Comparison of ENCODE assay signal across 11 cellular contexts in genomic region chr2:105761931-105762515, GRCh38. TPM values are rescaled to one million over a fixed set of nuclear protein-coding genes. Genes with fewer than 3 reads are reported as not detected.
DNase-seq lines count a peak whose midpoint lies in the region; ATAC-seq and TF ChIP-seq lines count a peak whose summit lies in the region.
"Had no signal": no experiment of that assay in that cellular context is flagged by ENCODE, and none has a peak within 500 bp of the region (broad histone marks: within the 10 kb centered on the region; RNA-seq: fewer than 3 reads in every experiment).

No MANE protein-coding gene starts in this region.

- H3K9ac ChIP-seq in BLaER1 (peak overlapping the region; percentile 51; the same call in 1 of the 2 replicates), mesendoderm (ENCODE audit: low read length) (no peak overlapping the region)

- H3K18ac ChIP-seq in mesendoderm (ENCODE audit: low read length) = no peak overlapping the region

- H4K5ac ChIP-seq in mesendoderm (ENCODE audit: low read length) = no peak overlapping the region

- no peak overlapping the region for H4K8ac ChIP-seq in mesendoderm (ENCODE audit: low read depth, low read length)

- no peak overlapping the region for H3K4me3 ChIP-seq in BLaER1
- peak overlapping the region; percentile 18 for H3K4me3 ChIP-seq in choroid plexus epithelial cell (ENCODE audit: low read depth, low read length)
- H3K4me3 ChIP-seq in mesendoderm (ENCODE audit: low read length) = no peak overlapping the region

- no peak overlapping the region for H2BK120ac ChIP-seq in mesendoderm (ENCODE audit: low read depth, low read length)

- H2BK15ac ChIP-seq in mesendoderm (replicated peaks; ENCODE audit: low read depth) = no peak overlapping the region

- H4K20me1 ChIP-seq in BLaER1 = peaks cover 100% of the 10 kb centered on the region

- no peak overlapping the region for H2BK5ac ChIP-seq in mesendoderm (ENCODE audit: low read length)

- H3K4ac ChIP-seq in mesendoderm (ENCODE audit: low read depth, low read length) = no peak overlapping the region

- H3K27ac ChIP-seq in BLaER1 (peak overlapping the region; percentile 12; the same call in 1 of the 2 replicates), mesendoderm (ENCODE audit: low read depth, low read length) (peak overlapping the region; percentile 18)

- H3K4me1 ChIP-seq in BLaER1 (peaks cover 34% of the 10 kb centered on the region), mesendoderm (ENCODE audit: control insufficient read depth, low read depth, low read length) (peaks cover 15% of the 10 kb centered on the region)

- no peak overlapping the region for H2AK5ac ChIP-seq in mesendoderm (ENCODE audit: low read length)

- peak overlapping the region; percentile 53 for H3K56ac ChIP-seq in mesendoderm (ENCODE audit: low read length)

- peaks cover 39% of the 10 kb centered on the region for H3K79me1 ChIP-seq in mesendoderm (ENCODE audit: low read length)

- peak; percentile 45; the same call in 1 of the 3 replicates for ATAC-seq in SK-N-SH treated with all-trans-retinoic acid at 6 μM for 48 hours

- H3K27me3 ChIP-seq in BLaER1 (no peaks in the 10 kb centered on the region), mesendoderm (ENCODE audit: insufficient read depth, low read length, poor library complexity) (no peaks in the 10 kb centered on the region)

- H3K79me2 ChIP-seq in mesendoderm (ENCODE audit: control insufficient read depth, insufficient read depth, low read length) = peaks cover 86% of the 10 kb centered on the region

- H3K23ac ChIP-seq in mesendoderm (ENCODE audit: low read length) = no peak overlapping the region

- no peak for TF ChIP-seq CTCF in choroid plexus epithelial cell (conservative IDR thresholded peaks at IDR 0.05; ENCODE audit: low read depth, low read length)

- H3K4me2 ChIP-seq in BLaER1 (no peak overlapping the region), mesendoderm (ENCODE audit: low read length) (no peak overlapping the region)

- H3K36me3 ChIP-seq in BLaER1 = peaks cover 67% of the 10 kb centered on the region
- H3K36me3 ChIP-seq in mesendoderm (ENCODE audit: control insufficient read depth, insufficient read depth, low read length) = no peaks in the 10 kb centered on the region

- no peaks in the 10 kb centered on the region; the same call in 1 of the 2 replicates for H3K9me3 ChIP-seq in BLaER1

- peak; percentile 65 for DNase-seq in choroid plexus epithelial cell (ENCODE audit: low read depth)
- peak; percentile 92 for DNase-seq in mesendoderm
- DNase-seq in stimulated activated CD4-positive, alpha-beta T cell treated with anti-CD3 and anti-CD28 coated beads, Interleukin-2, amount 100 ng/mL, for 24 hours = no peak
- DNase-seq in activated effector memory CD4-positive, alpha-beta T cell treated with anti-CD3 and anti-CD28 coated beads, Interleukin-2, amount 50 U/mL, for 16 hours = no peak
- no peak for DNase-seq in cerebellar nuclear complex (lab: John Stamatoyannopoulos, UW)
- no peak for DNase-seq in epidermal melanocyte (ENCODE audit: insufficient read length, low spot score)
- DNase-seq: Kasumi-1, NCI-H446 treated with DMSO at 0.1 percent for 48 hours, SHP77 had no signal

- no CpG with 5 or more reads among the region's 11 CpGs for WGBS in mesendoderm (ENCODE audit: extremely low coverage, insufficient coverage, low lambda C conversion rate)

TF ChIP-seq in SK-N-SH treated with all-trans-retinoic acid at 6 μM for 48 hours, 23 proteins besides CTCF, POLR2A, EP300 and RAD21:
- TF ChIP-seq PPARA (CRISPR knock-in tag; IDR thresholded peaks at IDR 0.05; ENCODE audit: borderline replicate concordance) = no peak
- no peak for TF ChIP-seq ZFP30 (CRISPR knock-in tag; IDR thresholded peaks at IDR 0.05)
- no peak for TF ChIP-seq CREB5 (CRISPR knock-in tag; IDR thresholded peaks at IDR 0.05; ENCODE audit: low read depth)
- no peak for TF ChIP-seq ESRRG (CRISPR knock-in tag; IDR thresholded peaks at IDR 0.05)
- TF ChIP-seq SNAI2 (CRISPR knock-in tag; IDR thresholded peaks at IDR 0.05) = no peak
- TF ChIP-seq POU6F1 (CRISPR knock-in tag; IDR thresholded peaks at IDR 0.05; ENCODE audit: borderline replicate concordance, low read depth) = no peak
- TF ChIP-seq ZC3H10 (CRISPR knock-in tag; IDR thresholded peaks at IDR 0.05) = no peak
- no peak for TF ChIP-seq PATZ1 (CRISPR knock-in tag; IDR thresholded peaks at IDR 0.05; ENCODE audit: borderline replicate concordance)
- TF ChIP-seq GLIS3 (CRISPR knock-in tag; IDR thresholded peaks at IDR 0.05) = no peak
- no peak for TF ChIP-seq TSHZ2 (CRISPR knock-in tag; IDR thresholded peaks at IDR 0.05)

RNA-seq across cellular contexts. Expression of gene NCK2, which starts 17.3 kb away (rescaled TPM):
- polyA plus RNA-seq in mesendoderm (2013, experiment 1 of 2) = 76.8 TPM
- polyA plus RNA-seq in mesendoderm (2013, experiment 2 of 2) = 75.2 TPM

Comparison
In these comparisons a context has a peak if more than half of its experiments do, and no peak if none do; other contexts are left out.
1. DNase-seq: peak in choroid plexus epithelial cell (single experiment) and mesendoderm (single experiment); none in stimulated activated CD4-positive, alpha-beta T cell treated with anti-CD3 and anti-CD28 coated beads, Interleukin-2, amount 100 ng/mL, for 24 hours (0 of 2), activated effector memory CD4-positive, alpha-beta T cell treated with anti-CD3 and anti-CD28 coated beads, Interleukin-2, amount 50 U/mL, for 16 hours (single experiment), cerebellar nuclear complex (0 of 2) and epidermal melanocyte (single experiment).